Comparison of ENCODE assay signal across 7 cellular contexts in the genomic region with DNA sequence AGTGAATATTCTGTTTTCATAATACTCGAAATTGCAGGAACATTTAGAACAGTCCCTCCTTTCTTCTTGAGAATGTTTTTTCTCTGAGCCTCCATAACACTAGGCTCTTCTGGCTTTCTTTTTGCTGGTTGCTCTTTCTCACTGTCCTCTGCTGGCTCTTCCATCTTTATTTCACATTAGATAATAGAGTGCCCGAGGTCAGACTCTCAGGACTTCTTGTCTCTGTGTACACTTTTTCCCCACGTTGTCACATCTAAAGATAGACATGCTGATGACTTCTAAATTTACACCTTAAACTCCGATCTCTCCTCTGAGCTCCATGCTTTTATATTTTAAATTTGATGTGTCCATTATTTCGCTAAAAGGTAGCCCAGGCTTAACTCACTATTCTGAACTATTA. TPM values are rescaled to one million over a fixed set of nuclear protein-coding genes. Genes with fewer than 3 reads are reported as not detected.
"Had no signal": no experiment of that assay in that cellular context is flagged by ENCODE, and none has a peak within 500 bp of the region (broad histone marks: within the 10 kb centered on the region; RNA-seq: fewer than 3 reads in every experiment).

No MANE protein-coding gene starts in this region.

- DNase-seq: activated CD4-positive, alpha-beta T cell treated with anti-CD3 and anti-CD28 coated beads for 48 hours; adrenal gland; body of pancreas; endodermal cell; hippocampal formation; RPMI8226 had no signal

- H3K27ac Mint-ChIP-seq: endodermal cell had no signal

- ATAC-seq: body of pancreas had no signal

- H3K4me3 Mint-ChIP-seq: endodermal cell had no signal

- H3K9me3 Mint-ChIP-seq: endodermal cell had no signal

RNA-seq across cellular contexts. Expression of a gene that starts 15.4 kb away (rescaled TPM):
- total RNA-seq: SJSA1 had no signal
